In genomic region chr2:152408260-152408659, GRCh38 we compare ENCODE assay signal across 20 cellular contexts.
"Had no signal": no experiment of that assay in that cellular context is flagged by ENCODE, and none has a peak within 500 bp of the region (broad histone marks: within the 10 kb centered on the region; RNA-seq: fewer than 3 reads in every experiment).

No MANE protein-coding gene starts in this region.

- H3K9me3 Mint-ChIP-seq: activated naive CD4-positive, alpha-beta T cell treated with anti-CD3 and anti-CD28 coated beads, Interleukin-2, amount 50 U/mL, for 24 hours; effector memory CD8-positive, alpha-beta T cell; nephron progenitor cell had no signal

- H3K4me3 Mint-ChIP-seq: activated naive CD4-positive, alpha-beta T cell treated with anti-CD3 and anti-CD28 coated beads, Interleukin-2, amount 50 U/mL, for 24 hours; effector memory CD8-positive, alpha-beta T cell had no signal

- H3K36me3 Mint-ChIP-seq: activated naive CD4-positive, alpha-beta T cell treated with anti-CD3 and anti-CD28 coated beads, Interleukin-2, amount 50 U/mL, for 24 hours had no signal

- H3K27me3 ChIP-seq: body of pancreas, cardiac muscle cell, heart left ventricle, thyroid gland had no signal

- H3K36me3 ChIP-seq: cardiac muscle cell, heart left ventricle, thyroid gland had no signal

- H3K4me3 ChIP-seq: body of pancreas, cardiac muscle cell, thyroid gland had no signal

- H3K27ac Mint-ChIP-seq: effector memory CD8-positive, alpha-beta T cell had no signal

- DNase-seq: activated CD4-positive, alpha-beta T cell treated with anti-CD3 and anti-CD28 coated beads for 1 hour; activated CD4-positive, alpha-beta T cell treated with anti-CD3 and anti-CD28 coated beads, Interleukin-2, amount 50 U/mL, for 4 hours; activated CD8-positive, alpha-beta memory T cell treated with anti-CD3 and anti-CD28 coated beads, Interleukin-2, amount 50 U/mL, for 48 hours; activated effector memory CD4-positive, alpha-beta T cell treated with Interleukin-2 at 50 U/mL for 16 hours; activated T-cell treated with anti-CD3 and anti-CD28 coated beads, Interleukin-2, amount 50 U/mL, for 48 hours; anterior cingulate cortex; body of pancreas; effector memory CD8-positive, alpha-beta T cell; heart left ventricle; islet precursor cell; left cardiac atrium; nephron progenitor cell; stimulated activated CD4-positive, alpha-beta T cell treated with anti-CD3 and anti-CD28 coated beads, Interleukin-2, amount 100 ng/mL, for 48 hours; stimulated activated CD8-positive, alpha-beta memory T cell treated with anti-CD3 and anti-CD28 coated beads, Interleukin-4, amount 100 ng/mL, for 48 hours; stimulated activated naive CD4-positive, alpha-beta T cell; T-helper 9 cell; thyroid gland had no signal

- H3K9me3 ChIP-seq: body of pancreas, heart left ventricle, thyroid gland had no signal

- H3K4me1 Mint-ChIP-seq: activated naive CD4-positive, alpha-beta T cell treated with anti-CD3 and anti-CD28 coated beads, Interleukin-2, amount 50 U/mL, for 24 hours had no signal

- ATAC-seq: body of pancreas; effector memory CD8-positive, alpha-beta T cell; esophagus mucosa; heart left ventricle; left cardiac atrium had no signal
